ENCODE assay signal across 9 cellular contexts in the genomic region with DNA sequence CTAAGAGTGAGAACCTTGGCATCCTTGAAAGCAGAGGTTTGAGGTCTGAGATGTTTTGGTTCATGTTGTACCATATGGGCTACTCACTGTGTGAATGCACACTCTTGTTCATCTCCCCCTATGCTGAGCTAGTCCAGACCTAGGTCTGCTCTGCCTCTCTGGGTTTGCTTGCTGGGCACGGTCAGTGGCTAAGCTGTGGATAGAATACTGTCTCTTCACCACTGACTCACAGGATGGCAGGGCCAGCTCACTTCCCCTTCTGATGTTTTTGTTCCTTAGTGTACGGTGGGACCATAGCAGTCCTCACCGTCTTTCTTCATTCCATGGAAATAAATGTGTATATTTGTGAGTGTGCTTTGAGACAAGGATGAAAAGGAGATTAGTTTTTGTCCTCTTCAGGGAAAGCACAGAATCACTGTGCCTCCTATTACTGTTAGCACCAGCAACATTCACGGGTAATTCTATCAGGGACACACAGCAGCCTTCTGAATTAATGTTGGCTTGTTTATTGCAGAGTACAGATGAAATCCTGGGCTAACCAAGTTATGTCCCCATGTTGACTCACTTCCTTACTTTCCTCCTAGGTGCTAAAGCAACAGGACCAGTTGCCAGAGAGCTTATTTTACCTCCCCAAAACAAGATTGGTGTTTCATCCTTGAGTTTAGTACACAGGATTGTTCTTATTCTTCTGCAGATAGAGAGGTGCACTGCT. TPM values are rescaled to one million over a fixed set of nuclear protein-coding genes. Genes with fewer than 3 reads are reported as not detected.
A peak's percentile ranks its signal among the peaks of the same experiment; 100 is the strongest.
DNase-seq lines count a peak whose midpoint lies in the region; ATAC-seq and TF ChIP-seq lines count a peak whose summit lies in the region.
"Had no signal": no experiment of that assay in that cellular context is flagged by ENCODE, and none has a peak within 500 bp of the region (broad histone marks: within the 10 kb centered on the region; RNA-seq: fewer than 3 reads in every experiment).

No MANE protein-coding gene starts in this region.

- H3K9me3 ChIP-seq in CD4-positive, alpha-beta memory T cell (ENCODE audit: control insufficient read depth in 1 of 2, low read length in 2 of 2), result no peaks in the 10 kb centered on the region
- no peaks in the 10 kb centered on the region for H3K9me3 ChIP-seq in mucosa of descending colon

- H3K36me3 Mint-ChIP-seq in CD4-positive, alpha-beta memory T cell, result no peaks in the 10 kb centered on the region
- peaks cover 2% of the 10 kb centered on the region for H3K36me3 Mint-ChIP-seq in central memory CD8-positive, alpha-beta T cell (ENCODE audit: insufficient read depth)

- H3K27ac Mint-ChIP-seq in CD4-positive, alpha-beta memory T cell, result peak overlapping the region in 4 of 7 donors; percentile 13 to 71 (median 62)
- no peak overlapping the region for H3K27ac Mint-ChIP-seq in central memory CD8-positive, alpha-beta T cell (ENCODE audit: low read depth)

- intact Hi-C loops in CD4-positive, alpha-beta memory T cell (cut with micrococcal nuclease), result no loop called here
- intact Hi-C loops in mucosa of descending colon (cut with DNase I, micrococcal nuclease), result no loop called here

- no peak overlapping the region for H3K4me3 Mint-ChIP-seq in CD4-positive, alpha-beta memory T cell
- H3K4me3 Mint-ChIP-seq in central memory CD8-positive, alpha-beta T cell, result no peak overlapping the region

- CTCF ChIA-PET in CD4-positive, alpha-beta memory T cell (lab: Charles Lee; ENCODE audit: partially characterized antibody), result interaction anchor here (1.0 kb wide), 1 partner anchor 222 kb away, joined by 4 read pairs; no protein-coding TSS in a partner anchor

- DNase-seq in CD4-positive, alpha-beta memory T cell, result no peak
- peak; percentile 24 to 69 for DNase-seq in NOMO-1 (lab: John Stamatoyannopoulos, UW; ENCODE audit: unreplicated experiment in 2 of 2)
- no peak for DNase-seq in central memory CD8-positive, alpha-beta T cell (ENCODE audit: low spot score in 2 of 2)
- DNase-seq in mucosa of descending colon, result no peak
- no peak for DNase-seq in stimulated activated naive CD4-positive, alpha-beta T cell treated with Interleukin-2 at 50 U/mL for 16 hours (lab: John Stamatoyannopoulos, UW)
- DNase-seq in LoVo (ENCODE audit: low spot score), result no peak
- no peak for DNase-seq in G401 (ENCODE audit: low spot score)
- DNase-seq in DMS53 treated with DMSO at 0.1 percent for 48 hours (lab: John Stamatoyannopoulos, UW; ENCODE audit: unreplicated experiment), result no peak
- DNase-seq: cerebellar nuclear complex had no signal

- no peaks in the 10 kb centered on the region for H3K9me3 Mint-ChIP-seq in CD4-positive, alpha-beta memory T cell
- H3K9me3 Mint-ChIP-seq in central memory CD8-positive, alpha-beta T cell, result no peaks in the 10 kb centered on the region

- H3K27me3 ChIP-seq in CD4-positive, alpha-beta memory T cell (ENCODE audit: insufficient read depth, low read length), result no peaks in the 10 kb centered on the region

- no peaks in the 10 kb centered on the region for H3K27me3 Mint-ChIP-seq in CD4-positive, alpha-beta memory T cell
- no peaks in the 10 kb centered on the region for H3K27me3 Mint-ChIP-seq in central memory CD8-positive, alpha-beta T cell

- no peak for TF ChIP-seq CTCF in mucosa of descending colon (IDR thresholded peaks at IDR 0.05)

- no peak overlapping the region for H3K4me3 ChIP-seq in CD4-positive, alpha-beta memory T cell (ENCODE audit: low read length in 2 of 2)
- H3K4me3 ChIP-seq in mucosa of descending colon, result no peak overlapping the region

- peak; percentile 14 for ATAC-seq in central memory CD8-positive, alpha-beta T cell (replicated peaks; ENCODE audit: extremely low read depth, poor library complexity, severe bottlenecking)
- peak; percentile 21 for ATAC-seq in mucosa of descending colon

- H3K36me3 ChIP-seq in CD4-positive, alpha-beta memory T cell (ENCODE audit: insufficient read depth, low read length), result no peaks in the 10 kb centered on the region
- no peaks in the 10 kb centered on the region for H3K36me3 ChIP-seq in mucosa of descending colon (ENCODE audit: low read depth)

- POLR2A ChIA-PET in CD4-positive, alpha-beta memory T cell (lab: Charles Lee; ENCODE audit: partially characterized antibody), result no interaction called here

- H3K4me1 ChIP-seq in CD4-positive, alpha-beta memory T cell (ENCODE audit: insufficient read depth, low read length), result peaks cover 14% of the 10 kb centered on the region
- H3K4me1 ChIP-seq in mucosa of descending colon (ENCODE audit: low read depth), result peaks cover 4% of the 10 kb centered on the region

- peaks cover 11 to 18% (median 13%) of the 10 kb centered on the region in 4 donors for H3K4me1 Mint-ChIP-seq in CD4-positive, alpha-beta memory T cell
- H3K4me1 Mint-ChIP-seq in central memory CD8-positive, alpha-beta T cell, result peaks cover 17% of the 10 kb centered on the region

- in situ Hi-C loops in G401 (cut with HindIII; ENCODE audit: low sequenced_read_pairs), result no loop called here

- H3K27ac ChIP-seq in CD4-positive, alpha-beta memory T cell (ENCODE audit: low read depth, low read length), result no peak overlapping the region

RNA-seq across cellular contexts. Expression of a gene that starts 56.9 kb away (rescaled TPM):
- 100 to 1,000 TPM; 179 to 187 TPM for total RNA-seq in CD4-positive, alpha-beta memory T cell
- 10 to 100 TPM; 74.0 to 79.6 TPM for polyA plus RNA-seq in CD4-positive, alpha-beta memory T cell
- total RNA-seq in mucosa of descending colon, result 100 to 1,000 TPM; 111 to 213 (median 138) TPM
- 65.2 and 81.9 TPM in 2 replicates for total RNA-seq in G401 (2014; rRNA removed; shearing (Covaris generic))

Comparison
In these comparisons a context has a peak if more than half of its experiments do, and no peak if none do; other contexts are left out.
1. DNase-seq: peak in NOMO-1 (2 of 2); none in CD4-positive, alpha-beta memory T cell (0 of 5), central memory CD8-positive, alpha-beta T cell (0 of 2), mucosa of descending colon (0 of 3), stimulated activated naive CD4-positive, alpha-beta T cell treated with Interleukin-2 at 50 U/mL for 16 hours (single experiment), LoVo (single experiment), G401 (single experiment) and DMS53 treated with DMSO at 0.1 percent for 48 hours (single experiment).